In genomic region chr5:143762636-143763035, GRCh38 we compare ENCODE assay signal across 12 cellular contexts. TPM values are rescaled to one million over a fixed set of nuclear protein-coding genes. Genes with fewer than 3 reads are reported as not detected.
"Had no signal": no experiment of that assay in that cellular context is flagged by ENCODE, and none has a peak within 500 bp of the region (broad histone marks: within the 10 kb centered on the region; RNA-seq: fewer than 3 reads in every experiment).

No MANE protein-coding gene starts in this region.

- H3K36me3 ChIP-seq: HAP-1 had no signal

- FAIRE-seq: H1, H54 had no signal

- H3K4me3 Mint-ChIP-seq: GM23338, H9, HFFc6 had no signal

- H3K4me1 ChIP-seq: HAP-1 had no signal

- H3K4me2 ChIP-seq: GM23338 had no signal

- H3K9ac ChIP-seq: GM23248 had no signal

- H3K4me1 Mint-ChIP-seq: GM23338, H9 had no signal

- H2AFZ ChIP-seq: GM23248, GM23338 had no signal

- H3K9me3 ChIP-seq: HAP-1 had no signal

- DNase-seq: GM23248, GOT3, H7, H9, HCEC 1CT, HFFc6 had no signal

- H3K9me3 Mint-ChIP-seq: GM23338, H9, HFFc6 had no signal

- H3K27ac Mint-ChIP-seq: GM23338, HFFc6 had no signal

- H3K4me3 ChIP-seq: GM23248, GM23338, HAP-1 had no signal

- ATAC-seq: GM23338, HCT116 had no signal

- H3K27ac ChIP-seq: GM23248 had no signal

RNA-seq across cellular contexts. Expression of gene HMHB1, which starts 49.3 kb away (rescaled TPM):
- total RNA-seq: GM23248, GM23338, H1, H4, H7, H9, HFFc6 had no signal
- polyA plus RNA-seq: GM23248, GM23338, H1 had no signal
